In the genomic region with DNA sequence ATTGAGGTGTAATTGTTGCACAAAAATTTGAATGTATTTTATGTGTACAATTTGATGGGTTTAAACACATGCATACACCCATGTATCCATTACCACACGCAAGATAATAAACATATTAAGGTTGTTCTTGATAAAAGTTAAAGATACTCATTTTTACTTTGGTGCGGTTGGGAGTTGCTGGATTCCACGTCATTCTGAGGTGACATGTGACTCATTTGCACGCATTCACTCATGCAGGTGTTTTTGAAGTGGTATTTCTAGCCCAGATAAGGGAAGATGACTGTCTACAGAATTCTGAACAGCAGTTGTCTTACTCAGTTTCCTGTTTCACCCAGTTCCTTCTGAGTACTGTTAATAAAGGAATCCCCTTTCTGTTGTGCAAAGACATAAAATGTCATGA, we compare ENCODE assay signal across 8 cellular contexts.
DNase-seq lines count a peak whose midpoint lies in the region; ATAC-seq, FAIRE-seq and TF ChIP-seq lines count a peak whose summit lies in the region.

No MANE protein-coding gene starts in this region.

- intact Hi-C loops in dorsolateral prefrontal cortex (cut with DNase I) = no loop called here

- peaks cover 0 to 47% (median 7%) of the 10 kb centered on the region in 45 donors for H3K27me3 ChIP-seq in dorsolateral prefrontal cortex

- H3K9me3 Mint-ChIP-seq in activated T-cell treated with anti-CD3 and anti-CD28 coated beads, Interleukin-2, amount 50 U/mL, for 4 hours = no peaks in the 10 kb centered on the region

- H3K4me3 Mint-ChIP-seq in activated T-cell treated with anti-CD3 and anti-CD28 coated beads, Interleukin-2, amount 50 U/mL, for 4 hours = peak overlapping the region; percentile 16

- H3K27me3 Mint-ChIP-seq in activated T-cell treated with anti-CD3 and anti-CD28 coated beads, Interleukin-2, amount 50 U/mL, for 4 hours (ENCODE audit: low read depth) = no peaks in the 10 kb centered on the region

- H3K4me1 Mint-ChIP-seq in activated T-cell treated with anti-CD3 and anti-CD28 coated beads, Interleukin-2, amount 50 U/mL, for 4 hours (ENCODE audit: low read depth) = peaks cover 44% of the 10 kb centered on the region

- no peak for FAIRE-seq in frontal cortex (lab: Jason Lieb, UNC)

- no peak for TF ChIP-seq CTCF in dorsolateral prefrontal cortex (IDR thresholded peaks at IDR 0.05 in 54 of 56, conservative IDR thresholded peaks at IDR 0.05 in 2 of 56; ENCODE audit: low read depth in 1 of 56, partially characterized antibody in 56 of 56)

- ATAC-seq in GM18909 (IDR thresholded peaks at IDR 0.05; ENCODE audit: poor library complexity, unreplicated experiment) (peak; percentile 83), HG03342 (IDR thresholded peaks at IDR 0.05; ENCODE audit: unreplicated experiment) (peak; percentile 79)
- ATAC-seq in activated T-cell treated with anti-CD3 and anti-CD28 coated beads, Interleukin-2, amount 50 U/mL, for 4 hours = peak; percentile 84 to 86

- H3K27ac ChIP-seq in substantia nigra (ENCODE audit: low read depth, low read length, poor library complexity, severe bottlenecking) (no peak overlapping the region), dorsolateral prefrontal cortex (no peak overlapping the region)

- no peak overlapping the region for H3K4me3 ChIP-seq in dorsolateral prefrontal cortex

- no peaks in the 10 kb centered on the region for H3K36me3 Mint-ChIP-seq in activated T-cell treated with anti-CD3 and anti-CD28 coated beads, Interleukin-2, amount 50 U/mL, for 4 hours (ENCODE audit: insufficient read depth)

- peak; percentile 41 for DNase-seq in activated T-cell treated with anti-CD3 and anti-CD28 coated beads, Interleukin-2, amount 50 U/mL, for 4 hours
- peak; percentile 7 to 73 for DNase-seq in stimulated activated CD4-positive, alpha-beta T cell treated with anti-CD3 and anti-CD28 coated beads, Interleukin-4, amount 100 ng/mL, for 4 hours
- DNase-seq in substantia nigra (lab: John Stamatoyannopoulos, UW) (no peak), NCI-H187 treated with DMSO at 0.1 percent for 48 hours (lab: John Stamatoyannopoulos, UW) (no peak), dorsolateral prefrontal cortex (no peak), frontal cortex (ENCODE audit: low spot score in 2 of 2) (no peak)

Comparison
In these comparisons a context has a peak if more than half of its experiments do, and no peak if none do; other contexts are left out.
1. DNase-seq: peak in activated T-cell treated with anti-CD3 and anti-CD28 coated beads, Interleukin-2, amount 50 U/mL, for 4 hours (single experiment) and stimulated activated CD4-positive, alpha-beta T cell treated with anti-CD3 and anti-CD28 coated beads, Interleukin-4, amount 100 ng/mL, for 4 hours (2 of 2); none in substantia nigra (0 of 49), NCI-H187 treated with DMSO at 0.1 percent for 48 hours (single experiment), dorsolateral prefrontal cortex (0 of 10) and frontal cortex (0 of 2).
2. Peak in every context shown above with its lines, with median percentiles within 50 percentile points of each other: ATAC-seq.